Comparison of ENCODE assay signal across 23 cellular contexts in the genomic region with DNA sequence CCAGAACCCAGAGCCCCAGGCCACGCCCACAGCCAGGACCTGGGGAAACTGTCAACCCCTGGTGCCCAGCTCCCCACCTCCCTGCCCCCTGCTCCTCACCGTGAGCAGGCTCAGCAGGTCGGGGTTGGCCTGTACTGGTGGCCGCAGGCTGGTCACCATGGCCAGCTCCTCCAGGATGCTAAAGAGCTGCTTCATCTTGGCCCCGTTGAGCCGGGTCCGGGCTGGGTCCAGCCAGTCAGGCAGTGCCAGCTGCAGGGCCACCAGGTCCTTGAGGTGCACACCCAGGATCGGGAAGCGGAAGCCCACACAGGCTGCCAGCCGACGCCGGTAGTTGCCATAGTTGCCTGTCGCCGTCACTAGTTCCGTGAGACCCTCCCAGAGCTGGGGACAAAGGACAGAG. TPM values are rescaled to one million over a fixed set of nuclear protein-coding genes. Genes with fewer than 3 reads are reported as not detected.
"Had no signal": no experiment of that assay in that cellular context is flagged by ENCODE, and none has a peak within 500 bp of the region (broad histone marks: within the 10 kb centered on the region; RNA-seq: fewer than 3 reads in every experiment).

No MANE protein-coding gene starts in this region.

- H3K27ac ChIP-seq: adrenal gland, ascending aorta, breast epithelium, esophagus squamous epithelium, ovary, transverse colon, uterus had no signal

- H3K36me3 ChIP-seq: adrenal gland, breast epithelium, ovary, transverse colon, uterus had no signal

- H3K27me3 Mint-ChIP-seq: activated naive CD8-positive, alpha-beta T cell; central memory CD8-positive, alpha-beta T cell; effector memory CD8-positive, alpha-beta T cell; memory B cell had no signal

- H3K4me1 ChIP-seq: adrenal gland, ascending aorta, breast epithelium, uterus had no signal

- DNase-seq: activated CD8-positive, alpha-beta memory T cell treated with anti-CD3 and anti-CD28 coated beads, Interleukin-2, amount 50 U/mL, for 48 hours; activated gamma-delta T cell treated with Interleukin-2 at 50 U/mL for 16 hours; adrenal gland; effector memory CD8-positive, alpha-beta T cell; esophagus squamous epithelium; head of caudate nucleus; hypothalamus; ovary; right cardiac atrium; stimulated activated CD4-positive, alpha-beta T cell treated with anti-CD3 and anti-CD28 coated beads, Interleukin-12 subunit alpha, Interleukin-12 subunit beta, amount 100 ng/mL, for 4 hours; stimulated activated CD4-positive, alpha-beta T cell treated with anti-CD3 and anti-CD28 coated beads, Interleukin-4, amount 100 ng/mL, for 4 hours; transverse colon; uterus had no signal

- H3K9me3 ChIP-seq: adrenal gland, ascending aorta, breast epithelium, esophagus squamous epithelium, gastroesophageal sphincter, ovary, transverse colon, uterus had no signal

- H3K4me3 ChIP-seq: adrenal gland, ascending aorta, breast epithelium, esophagus squamous epithelium, gastroesophageal sphincter, ovary, transverse colon, uterus had no signal

- H3K27me3 ChIP-seq: ascending aorta, breast epithelium, gastroesophageal sphincter, ovary, uterus had no signal

- H3K9me3 Mint-ChIP-seq: activated T-helper 1 cell treated with anti-CD3 and anti-CD28 coated beads, Interleukin-12 subunit alpha, Interleukin-12 subunit beta, Interleukin-2, Interleukin-4 antibody, amounts not matched to agents 30 ng/mL and 10 ng/mL and 1 ng/mL, durations not matched to agents 14 hours and 24 hours and 36 hours; central memory CD8-positive, alpha-beta T cell; effector memory CD8-positive, alpha-beta T cell; memory B cell had no signal

- ATAC-seq: effector memory CD8-positive, alpha-beta T cell; gastroesophageal sphincter; right cardiac atrium; SK-N-SH treated with all-trans-retinoic acid at 6 μM for 48 hours had no signal

- H3K4me3 Mint-ChIP-seq: activated naive CD8-positive, alpha-beta T cell; activated T-helper 1 cell treated with anti-CD3 and anti-CD28 coated beads, Interleukin-12 subunit alpha, Interleukin-12 subunit beta, Interleukin-2, Interleukin-4 antibody, amounts not matched to agents 30 ng/mL and 10 ng/mL and 1 ng/mL, durations not matched to agents 14 hours and 24 hours and 36 hours; central memory CD8-positive, alpha-beta T cell; effector memory CD8-positive, alpha-beta T cell; memory B cell had no signal

RNA-seq across cellular contexts. Expression of a gene that starts 13.7 kb away (rescaled TPM):
- total RNA-seq: dermis microvascular lymphatic vessel endothelial cell, pulmonary artery endothelial cell had no signal
